12 cellular contexts compared by ENCODE assay signal in genomic region chr5:173614591-173614990, GRCh38. TPM values are rescaled to one million over a fixed set of nuclear protein-coding genes. Genes with fewer than 3 reads are reported as not detected.
DNase-seq lines count a peak whose midpoint lies in the region; ATAC-seq and TF ChIP-seq lines count a peak whose summit lies in the region.
"Had no signal": no experiment of that assay in that cellular context is flagged by ENCODE, and none has a peak within 500 bp of the region (broad histone marks: within the 10 kb centered on the region; RNA-seq: fewer than 3 reads in every experiment).

No MANE protein-coding gene starts in this region.

- H3K4me1 Mint-ChIP-seq in CD4-positive, CD25-positive, alpha-beta regulatory T cell: peaks cover 21 to 66% (median 43%) of the 10 kb centered on the region in 4 donors
- peaks cover 36 to 46% of the 10 kb centered on the region in 2 donors for H3K4me1 Mint-ChIP-seq in natural killer cell treated with Interleukin-12 subunit alpha and Interleukin-12 subunit beta and Interleukin-15 and Interleukin-18, amount 100 ng/mL, for 72 hours (ENCODE audit: low read depth in 2 of 2)

- peak overlapping the region in 3 of 4 donors; percentile 58 to 96 (median 92) for H3K4me3 Mint-ChIP-seq in CD4-positive, CD25-positive, alpha-beta regulatory T cell
- H3K4me3 Mint-ChIP-seq in natural killer cell treated with Interleukin-12 subunit alpha and Interleukin-12 subunit beta and Interleukin-15 and Interleukin-18, amount 100 ng/mL, for 72 hours: peak overlapping the region; percentile 89

- H3K9me3 Mint-ChIP-seq in CD4-positive, CD25-positive, alpha-beta regulatory T cell: no peaks in the 10 kb centered on the region
- no peaks in the 10 kb centered on the region for H3K9me3 Mint-ChIP-seq in natural killer cell treated with Interleukin-12 subunit alpha and Interleukin-12 subunit beta and Interleukin-15 and Interleukin-18, amount 100 ng/mL, for 72 hours

- no peak for ATAC-seq in CD4-positive, CD25-positive, alpha-beta regulatory T cell (ENCODE audit: low read depth in 2 of 2)
- ATAC-seq in natural killer cell treated with Interleukin-12 subunit alpha and Interleukin-12 subunit beta and Interleukin-15 and Interleukin-18, amount 100 ng/mL, for 72 hours: no peak
- ATAC-seq in upper lobe of left lung (ENCODE audit: low FRiP score in 2 of 2): no peak
- ATAC-seq: left lung had no signal

- no peak for TF ChIP-seq CTCF in LNCaP clone FGC (IDR thresholded peaks at IDR 0.05; ENCODE audit: control insufficient read depth, extremely low read depth, insufficient read depth)
- TF ChIP-seq CTCF in breast epithelium (IDR thresholded peaks at IDR 0.05): no peak
- TF ChIP-seq CTCF in upper lobe of left lung (IDR thresholded peaks at IDR 0.05): no peak

- peaks cover 30% of the 10 kb centered on the region for H3K36me3 ChIP-seq in CD4-positive, CD25-positive, alpha-beta regulatory T cell (ENCODE audit: control insufficient read depth, insufficient read depth, low read length)
- H3K36me3 ChIP-seq in breast epithelium (no peaks in the 10 kb centered on the region), upper lobe of left lung (peaks cover 0 to 37% (median 7%) of the 10 kb centered on the region in 4 donors)

- H3K27me3 Mint-ChIP-seq in CD4-positive, CD25-positive, alpha-beta regulatory T cell: no peaks in the 10 kb centered on the region
- no peaks in the 10 kb centered on the region for H3K27me3 Mint-ChIP-seq in natural killer cell treated with Interleukin-12 subunit alpha and Interleukin-12 subunit beta and Interleukin-15 and Interleukin-18, amount 100 ng/mL, for 72 hours

- 74 to 86% methylated on average over 7 of the region's 7 CpGs for WGBS in upper lobe of left lung, 2 donors

- DNase-seq in CD4-positive, CD25-positive, alpha-beta regulatory T cell: no peak
- DNase-seq in LNCaP clone FGC (ENCODE audit: low read depth) (no peak), breast epithelium (ENCODE audit: low spot score in 2 of 2) (no peak), SIG-M5 (lab: John Stamatoyannopoulos, UW) (no peak), NCI-H187 (lab: John Stamatoyannopoulos, UW) (no peak), upper lobe of left lung (no peak)
- DNase-seq in natural killer cell treated with Interleukin-12 subunit alpha and Interleukin-12 subunit beta and Interleukin-15 and Interleukin-18, amount 100 ng/mL, for 72 hours (ENCODE audit: low spot score): no peak
- no peak for DNase-seq in effector CD4-positive, alpha-beta T cell
- DNase-seq: activated CD4-positive, CD25-positive, alpha-beta regulatory T cell treated with anti-CD3 and anti-CD28 coated beads, Interleukin-2, amount 50 U/mL, for 72 hours; left lung; NCI-H226; stimulated activated CD4-positive, alpha-beta T cell treated with anti-CD3 and anti-CD28 coated beads, Interleukin-4, amount 100 ng/mL, for 24 hours had no signal

- H3K27ac ChIP-seq in CD4-positive, CD25-positive, alpha-beta regulatory T cell (ENCODE audit: insufficient read depth, low read length, poor library complexity, severe bottlenecking): no peak overlapping the region
- H3K27ac ChIP-seq in breast epithelium (no peak overlapping the region), upper lobe of left lung (no peak overlapping the region)
- H3K27ac ChIP-seq: left lung had no signal

- peak overlapping the region in 2 of 3 donors; percentile 44 to 88 for H3K27ac Mint-ChIP-seq in CD4-positive, CD25-positive, alpha-beta regulatory T cell
- no peak overlapping the region for H3K27ac Mint-ChIP-seq in natural killer cell treated with Interleukin-12 subunit alpha and Interleukin-12 subunit beta and Interleukin-15 and Interleukin-18, amount 100 ng/mL, for 72 hours

- H3K4me1 ChIP-seq in CD4-positive, CD25-positive, alpha-beta regulatory T cell (ENCODE audit: control insufficient read depth, insufficient read depth, low read length, poor library complexity, severe bottlenecking): peaks cover 27% of the 10 kb centered on the region
- peaks cover 0 to 20% of the 10 kb centered on the region in 2 donors for H3K4me1 ChIP-seq in breast epithelium
- H3K4me1 ChIP-seq in upper lobe of left lung: peaks cover 27 to 40% (median 34%) of the 10 kb centered on the region in 4 donors

- no peaks in the 10 kb centered on the region for H3K27me3 ChIP-seq in CD4-positive, CD25-positive, alpha-beta regulatory T cell (ENCODE audit: control insufficient read depth, insufficient read depth, low read length)
- H3K27me3 ChIP-seq in breast epithelium (no peaks in the 10 kb centered on the region), upper lobe of left lung (no peaks in the 10 kb centered on the region)
- H3K27me3 ChIP-seq: left lung had no signal

- H3K4me3 ChIP-seq in CD4-positive, CD25-positive, alpha-beta regulatory T cell (ENCODE audit: low read depth, low read length): peak overlapping the region; percentile 90
- H3K4me3 ChIP-seq in LNCaP clone FGC (ENCODE audit: low read depth, low read length): peak overlapping the region; percentile 81
- peak overlapping the region; percentile 87 to 95 (median 91) for H3K4me3 ChIP-seq in breast epithelium
- H3K4me3 ChIP-seq in upper lobe of left lung: peak overlapping the region in 1 of 4 donors; percentile 85

- intact Hi-C loops in breast epithelium (cut with DNase I; ENCODE audit: low total_unique reads): loop anchor here (10.0 kb wide), 1 partner anchor 270 kb away; the partner anchor contains the start of gene CPEB4

- TF ChIP-seq EP300 in upper lobe of left lung (IDR thresholded peaks at IDR 0.05): no peak

- TF ChIP-seq POLR2A in breast epithelium (IDR thresholded peaks at IDR 0.05): no peak
- no peak for TF ChIP-seq POLR2A in upper lobe of left lung (IDR thresholded peaks at IDR 0.05)

- peaks cover 25% of the 10 kb centered on the region for H3K36me3 Mint-ChIP-seq in CD4-positive, CD25-positive, alpha-beta regulatory T cell
- H3K36me3 Mint-ChIP-seq in natural killer cell treated with Interleukin-12 subunit alpha and Interleukin-12 subunit beta and Interleukin-15 and Interleukin-18, amount 100 ng/mL, for 72 hours: peaks cover 14% of the 10 kb centered on the region

- no peaks in the 10 kb centered on the region for H3K9me3 ChIP-seq in CD4-positive, CD25-positive, alpha-beta regulatory T cell (ENCODE audit: control insufficient read depth in 2 of 2, low read length in 2 of 2)
- H3K9me3 ChIP-seq in breast epithelium (no peaks in the 10 kb centered on the region), upper lobe of left lung (peaks cover 0 to 3% (median 0%) of the 10 kb centered on the region in 4 donors)
- H3K9me3 ChIP-seq: left lung had no signal

RNA-seq across cellular contexts. Expression of gene BOD1, which starts 1.9 kb away (rescaled TPM):
- 19.4 TPM for total RNA-seq in CD4-positive, CD25-positive, alpha-beta regulatory T cell
- polyA plus RNA-seq in CD4-positive, CD25-positive, alpha-beta regulatory T cell: 10 to 100 TPM in 2 of 4 donors, 1 to 10 TPM in 2; 8.0 to 23.0 (median 12.1) TPM
- 10 to 100 TPM; 61.5 to 68.0 (median 64.6) TPM for total RNA-seq in breast epithelium
- 10 to 100 TPM; 16.3 to 24.4 TPM for total RNA-seq in natural killer cell treated with Interleukin-12 subunit alpha and Interleukin-12 subunit beta and Interleukin-15 and Interleukin-18, amount 100 ng/mL, for 72 hours
- 10 to 100 TPM; 21.6 to 50.2 (median 34.1) TPM for total RNA-seq in upper lobe of left lung

Comparison
In these comparisons a context has a peak if more than half of its experiments do, and no peak if none do; other contexts are left out.
1. H3K27ac Mint-ChIP-seq: peak in CD4-positive, CD25-positive, alpha-beta regulatory T cell (2 of 3); none in natural killer cell treated with Interleukin-12 subunit alpha and Interleukin-12 subunit beta and Interleukin-15 and Interleukin-18, amount 100 ng/mL, for 72 hours (0 of 2).